ENCODE assay signal across 26 cellular contexts in genomic region chr17:40366076-40366860, GRCh38. TPM values are rescaled to one million over a fixed set of nuclear protein-coding genes. Genes with fewer than 3 reads are reported as not detected.
"Had no signal": no experiment of that assay in that cellular context is flagged by ENCODE, and none has a peak within 500 bp of the region (broad histone marks: within the 10 kb centered on the region; RNA-seq: fewer than 3 reads in every experiment).

No MANE protein-coding gene starts in this region.

- H3K36me3 ChIP-seq: colonic mucosa, esophagus squamous epithelium, gastroesophageal sphincter had no signal

- ATAC-seq: effector memory CD8-positive, alpha-beta T cell; gastroesophageal sphincter; natural killer cell treated with Interleukin-12 subunit alpha and Interleukin-12 subunit beta and Interleukin-15 and Interleukin-18, amount 100 ng/mL, for 72 hours; sciatic nerve; stimulated activated memory B cell treated with anti-CD40 and anti-IgM and Interleukin-4, amounts not matched to agents 10 μg/mL and 1 μg/mL and 100 μg/mL, for 72 hours; WTC11 had no signal

- H3K4me3 Mint-ChIP-seq: activated naive CD8-positive, alpha-beta T cell treated with anti-CD3 and anti-CD28 coated beads for 36 hours; central memory CD8-positive, alpha-beta T cell; effector memory CD8-positive, alpha-beta T cell; natural killer cell treated with Interleukin-12 subunit alpha and Interleukin-12 subunit beta and Interleukin-15 and Interleukin-18, amount 100 ng/mL, for 72 hours; stimulated activated memory B cell treated with anti-CD40 and anti-IgM and Interleukin-4, amounts not matched to agents 10 μg/mL and 1 μg/mL and 100 μg/mL, for 72 hours; WTC11 had no signal

- H3K9me3 ChIP-seq: colonic mucosa, esophagus squamous epithelium, gastroesophageal sphincter, testis had no signal

- H3K36me3 Mint-ChIP-seq: activated naive CD8-positive, alpha-beta T cell treated with anti-CD3 and anti-CD28 coated beads for 36 hours; natural killer cell treated with Interleukin-12 subunit alpha and Interleukin-12 subunit beta and Interleukin-15 and Interleukin-18, amount 100 ng/mL, for 72 hours; stimulated activated memory B cell treated with anti-CD40 and anti-IgM and Interleukin-4, amounts not matched to agents 10 μg/mL and 1 μg/mL and 100 μg/mL, for 72 hours had no signal

- H3K4me1 ChIP-seq: colonic mucosa had no signal

- H3K9me3 Mint-ChIP-seq: central memory CD8-positive, alpha-beta T cell; effector memory CD8-positive, alpha-beta T cell; natural killer cell treated with Interleukin-12 subunit alpha and Interleukin-12 subunit beta and Interleukin-15 and Interleukin-18, amount 100 ng/mL, for 72 hours; stimulated activated memory B cell treated with anti-CD40 and anti-IgM and Interleukin-4, amounts not matched to agents 10 μg/mL and 1 μg/mL and 100 μg/mL, for 72 hours had no signal

- H3K27ac Mint-ChIP-seq: activated naive CD8-positive, alpha-beta T cell treated with anti-CD3 and anti-CD28 coated beads for 36 hours; effector memory CD8-positive, alpha-beta T cell; natural killer cell treated with Interleukin-12 subunit alpha and Interleukin-12 subunit beta and Interleukin-15 and Interleukin-18, amount 100 ng/mL, for 72 hours; stimulated activated memory B cell treated with anti-CD40 and anti-IgM and Interleukin-4, amounts not matched to agents 10 μg/mL and 1 μg/mL and 100 μg/mL, for 72 hours; WTC11 had no signal

- H3K27me3 ChIP-seq: colonic mucosa, esophagus squamous epithelium, testis had no signal

- DNase-seq: activated CD4-positive, alpha-beta T cell treated with anti-CD3 and anti-CD28 coated beads for 4 hours; activated CD4-positive, alpha-beta T cell treated with anti-CD3 and anti-CD28 coated beads, Interleukin-2, amount 50 U/mL, for 48 hours; activated CD8-positive, alpha-beta memory T cell treated with anti-CD3 and anti-CD28 coated beads, Interleukin-2, amount 50 U/mL, for 48 hours; activated naive CD4-positive, alpha-beta T cell treated with Interleukin-2 at 50 U/mL for 16 hours; activated naive CD8-positive, alpha-beta T cell treated with anti-CD3 and anti-CD28 coated beads for 36 hours; activated T-cell treated with anti-CD3 and anti-CD28 coated beads, Interleukin-2, amount 50 U/mL, for 48 hours; colonic mucosa; effector memory CD8-positive, alpha-beta T cell; esophagus squamous epithelium; hypothalamus; midbrain; nucleus accumbens; stimulated activated CD4-positive, alpha-beta T cell treated with anti-CD3 and anti-CD28 coated beads, Interleukin-15, amount 100 ng/mL, for 24 hours; T-helper 1 cell; T-helper 9 cell; testis; trophoblast cell had no signal

- H3K27ac ChIP-seq: colonic mucosa, dorsolateral prefrontal cortex, esophagus squamous epithelium, gastroesophageal sphincter, testis had no signal

- H3K4me2 ChIP-seq: smooth muscle cell had no signal

- H3K4me3 ChIP-seq: colonic mucosa, dorsolateral prefrontal cortex, esophagus squamous epithelium, gastroesophageal sphincter, smooth muscle cell, testis had no signal

RNA-seq across cellular contexts. Expression of gene GJD3, which starts 1.7 kb away (rescaled TPM):
- total RNA-seq: activated CD8-positive, alpha-beta memory T cell treated with anti-CD3 and anti-CD28 coated beads for 36 hours; activated naive CD8-positive, alpha-beta T cell treated with anti-CD3 and anti-CD28 coated beads for 36 hours; natural killer cell treated with Interleukin-12 subunit alpha and Interleukin-12 subunit beta and Interleukin-15 and Interleukin-18, amount 100 ng/mL, for 72 hours; sciatic nerve; smooth muscle cell had no signal
